Comparison of ENCODE assay signal across 14 cellular contexts in the genomic region with DNA sequence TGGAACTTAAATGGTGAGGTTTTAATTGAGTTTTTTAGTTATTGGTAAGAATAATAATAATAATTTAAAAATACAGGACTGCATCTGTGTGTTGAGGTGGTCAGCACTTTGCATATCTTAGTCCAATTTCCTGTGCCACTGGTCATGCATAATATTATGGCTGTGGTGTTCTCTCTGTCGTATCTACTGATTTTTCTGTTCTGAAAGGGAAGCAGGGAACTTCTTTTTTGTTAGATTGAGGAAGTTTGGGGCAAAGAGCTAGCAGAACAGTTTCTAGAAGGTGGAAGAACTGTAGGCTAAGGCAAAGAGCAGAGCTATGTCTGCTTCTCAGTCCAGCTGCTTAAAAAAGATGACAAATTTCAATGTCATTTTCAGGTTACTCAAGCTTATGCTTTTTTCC.
A peak's percentile ranks its signal among the peaks of the same experiment; 100 is the strongest.
DNase-seq lines count a peak whose midpoint lies in the region; ATAC-seq and TF ChIP-seq lines count a peak whose summit lies in the region.
"Had no signal": no experiment of that assay in that cellular context is flagged by ENCODE, and none has a peak within 500 bp of the region (broad histone marks: within the 10 kb centered on the region; RNA-seq: fewer than 3 reads in every experiment).

No MANE protein-coding gene starts in this region.

- no peak for TF ChIP-seq CTCF in brain microvascular endothelial cell (IDR thresholded peaks at IDR 0.05; ENCODE audit: low read depth, low read length, missing control alignments)

- no peak for ATAC-seq in CD4-positive, CD25-positive, alpha-beta regulatory T cell (ENCODE audit: low read depth in 2 of 2)
- peak; percentile 58 for ATAC-seq in GM21367 (IDR thresholded peaks at IDR 0.05; ENCODE audit: unreplicated experiment)

- peaks cover 37% of the 10 kb centered on the region for H3K36me3 Mint-ChIP-seq in CD4-positive, CD25-positive, alpha-beta regulatory T cell

- H3F3A ChIP-seq in GM23248 (ENCODE audit: insufficient read depth), result peaks cover 30% of the 10 kb centered on the region

- H3K36me3 ChIP-seq in CD4-positive, CD25-positive, alpha-beta regulatory T cell (ENCODE audit: control insufficient read depth, insufficient read depth, low read length), result peaks cover 46% of the 10 kb centered on the region
- H3K36me3 ChIP-seq in iPS-20b (ENCODE audit: insufficient read depth, low read depth, low read length) (peaks cover 81% of the 10 kb centered on the region), GM23248 (ENCODE audit: low read depth) (peaks cover 23% of the 10 kb centered on the region; the same call in 1 of the 2 replicates), brain microvascular endothelial cell (replicated peaks) (peaks cover 23% of the 10 kb centered on the region)

- H3K9me3 ChIP-seq in CD4-positive, CD25-positive, alpha-beta regulatory T cell (ENCODE audit: control insufficient read depth in 2 of 2, low read length in 2 of 2), result no peaks in the 10 kb centered on the region
- H3K9me3 ChIP-seq in iPS-20b (ENCODE audit: insufficient read depth, low read depth, low read length) (no peaks in the 10 kb centered on the region), GM23248 (ENCODE audit: low read depth) (no peaks in the 10 kb centered on the region)

- no peak overlapping the region for H3K4me3 Mint-ChIP-seq in CD4-positive, CD25-positive, alpha-beta regulatory T cell
- H3K4me3 Mint-ChIP-seq: activated naive CD4-positive, alpha-beta T cell treated with anti-CD3 and anti-CD28 coated beads, Interleukin-2, amount 10 ng/mL, durations not matched to agents 7 days and 5 days had no signal

- no peaks in the 10 kb centered on the region for H4K20me1 ChIP-seq in GM23248 (ENCODE audit: insufficient read depth)

- H3K9me3 Mint-ChIP-seq in CD4-positive, CD25-positive, alpha-beta regulatory T cell, result peaks cover 0 to 1% (median 0%) of the 10 kb centered on the region in 7 donors
- H3K9me3 Mint-ChIP-seq: activated naive CD4-positive, alpha-beta T cell treated with anti-CD3 and anti-CD28 coated beads, Interleukin-2, amount 10 ng/mL, durations not matched to agents 7 days and 5 days had no signal

- H3K4me1 Mint-ChIP-seq in CD4-positive, CD25-positive, alpha-beta regulatory T cell, result peaks cover 58 to 81% (median 74%) of the 10 kb centered on the region in 4 donors

- H3K4me1 ChIP-seq in CD4-positive, CD25-positive, alpha-beta regulatory T cell (ENCODE audit: control insufficient read depth, insufficient read depth, low read length, poor library complexity, severe bottlenecking), result peaks cover 29% of the 10 kb centered on the region
- H3K4me1 ChIP-seq in iPS-20b (ENCODE audit: insufficient read depth, low read length) (peaks cover 47% of the 10 kb centered on the region), GM23248 (ENCODE audit: insufficient read depth) (peaks cover 28% of the 10 kb centered on the region)

- no peak overlapping the region for H3K4me2 ChIP-seq in GM23248 (ENCODE audit: unreplicated experiment)

- WGBS in GM23248 (ENCODE audit: low coverage in 1 of 2, low lambda C conversion rate in 2 of 2, missing lambda C conversion rate in 2 of 2), 2 experiments, result 93 to 100% methylated on average over 1 of the region's 1 CpG

- in situ Hi-C loops in GM23248 (cut with MboI), result no loop called here
- in situ Hi-C loops in brain microvascular endothelial cell (cut with HindIII; ENCODE audit: low pct_ligation_motif_present, low sequenced_read_pairs), result no loop called here

- no peaks in the 10 kb centered on the region for H3K27me3 Mint-ChIP-seq in CD4-positive, CD25-positive, alpha-beta regulatory T cell
- H3K27me3 Mint-ChIP-seq: activated naive CD4-positive, alpha-beta T cell treated with anti-CD3 and anti-CD28 coated beads, Interleukin-2, amount 10 ng/mL, durations not matched to agents 7 days and 5 days had no signal

- no peaks in the 10 kb centered on the region for H3K9me2 ChIP-seq in GM23248 (ENCODE audit: insufficient read depth)

- H3K27ac ChIP-seq in CD4-positive, CD25-positive, alpha-beta regulatory T cell (ENCODE audit: insufficient read depth, low read length, poor library complexity, severe bottlenecking), result no peak overlapping the region
- H3K27ac ChIP-seq in iPS-20b (ENCODE audit: low read length) (peak overlapping the region; percentile 5), GM23248 (no peak overlapping the region), brain microvascular endothelial cell (no peak overlapping the region)

- no peak overlapping the region for H2AFZ ChIP-seq in GM23248

- no peaks in the 10 kb centered on the region for H3K27me3 ChIP-seq in CD4-positive, CD25-positive, alpha-beta regulatory T cell (ENCODE audit: control insufficient read depth, insufficient read depth, low read length)
- H3K27me3 ChIP-seq in iPS-20b (ENCODE audit: insufficient read depth, low read length), result no peaks in the 10 kb centered on the region
- no peaks in the 10 kb centered on the region for H3K27me3 ChIP-seq in GM23248 (replicated peaks; ENCODE audit: insufficient read depth)
- H3K27me3 ChIP-seq in brain microvascular endothelial cell (replicated peaks), result no peaks in the 10 kb centered on the region

- peaks cover 99% of the 10 kb centered on the region for H3K79me2 ChIP-seq in GM23248 (ENCODE audit: insufficient read depth)

- no peak overlapping the region for H3K9ac ChIP-seq in iPS-20b (ENCODE audit: low read depth, low read length)
- no peak overlapping the region for H3K9ac ChIP-seq in GM23248

- DNase-seq in CD4-positive, CD25-positive, alpha-beta regulatory T cell, result no peak
- DNase-seq in NOMO-1 (lab: John Stamatoyannopoulos, UW; ENCODE audit: unreplicated experiment in 2 of 2), result peak; percentile 34 to 73
- no peak for DNase-seq in GM23248
- no peak for DNase-seq in COR-L47 (lab: John Stamatoyannopoulos, UW)
- DNase-seq in brain microvascular endothelial cell, result no peak
- DNase-seq in NCI-H2029 treated with DMSO at 0.1 percent for 48 hours (lab: John Stamatoyannopoulos, UW), result no peak
- DNase-seq: activated naive CD4-positive, alpha-beta T cell treated with anti-CD3 and anti-CD28 coated beads, Interleukin-2, amount 10 ng/mL, durations not matched to agents 7 days and 5 days; Calu3; mesenchymal stem cell; NCI-H1092; NK-92 treated with Interleukin-12 subunit alpha and Interleukin-12 subunit beta, amount 100 ng/mL, for 24 hours; right cardiac atrium had no signal

- H3K4me3 ChIP-seq in CD4-positive, CD25-positive, alpha-beta regulatory T cell (ENCODE audit: low read depth, low read length), result no peak overlapping the region
- H3K4me3 ChIP-seq in iPS-20b (ENCODE audit: low read length) (no peak overlapping the region), GM23248 (no peak overlapping the region), brain microvascular endothelial cell (ENCODE audit: low read depth, low read length) (no peak overlapping the region)

- peak overlapping the region; percentile 57 to 93 (median 57) for H3K27ac Mint-ChIP-seq in CD4-positive, CD25-positive, alpha-beta regulatory T cell
- H3K27ac Mint-ChIP-seq: activated naive CD4-positive, alpha-beta T cell treated with anti-CD3 and anti-CD28 coated beads, Interleukin-2, amount 10 ng/mL, durations not matched to agents 7 days and 5 days had no signal

Comparison
In these comparisons a context has a peak if more than half of its experiments do, and no peak if none do; other contexts are left out.
1. DNase-seq: peak in NOMO-1 (2 of 2); none in CD4-positive, CD25-positive, alpha-beta regulatory T cell (0 of 3), GM23248 (single experiment), COR-L47 (single experiment), brain microvascular endothelial cell (single experiment) and NCI-H2029 treated with DMSO at 0.1 percent for 48 hours (single experiment).